Comparison of ENCODE assay signal across 8 cellular contexts in genomic region chr7:92448185-92448747, GRCh38. TPM values are rescaled to one million over a fixed set of nuclear protein-coding genes. Genes with fewer than 3 reads are reported as not detected.
A peak's percentile ranks its signal among the peaks of the same experiment; 100 is the strongest.
DNase-seq lines count a peak whose midpoint lies in the region; ATAC-seq and TF ChIP-seq lines count a peak whose summit lies in the region.

No MANE protein-coding gene starts in this region.

- H3K27ac Mint-ChIP-seq in CD4-positive, alpha-beta T cell: peak overlapping the region; percentile 94
- H3K27ac Mint-ChIP-seq in naive B cell: peak overlapping the region; percentile 95 to 99 (median 98)

- H3K9me3 ChIP-seq in CD4-positive, alpha-beta T cell (ENCODE audit: control insufficient read depth, low read length): no peaks in the 10 kb centered on the region

- intact Hi-C loops in CD4-positive, alpha-beta T cell (cut with DNase I, micrococcal nuclease): loop anchor here (2.0 to 10.0 kb wide), 10 partner anchors 81 to 1993 kb away; partner anchors contain the start of genes CYP51A1 (in 2 of the 2), LRRD1 (in 1 of the 2), PEX1 (in 1 of the 2) and RBM48 (in 1 of the 2)

- DNase-seq in CD4-positive, alpha-beta T cell: peak; percentile 39 to 60 (median 52)
- peak; percentile 83 to 99 for DNase-seq in NOMO-1 (lab: John Stamatoyannopoulos, UW; ENCODE audit: unreplicated experiment in 2 of 2)
- peak; percentile 66 for DNase-seq in activated CD8-positive, alpha-beta memory T cell treated with anti-CD3 and anti-CD28 coated beads, Interleukin-2, amount 50 U/mL, for 48 hours
- peak; percentile 64 for DNase-seq in naive B cell
- peak; percentile 30 for DNase-seq in stromal cell of bone marrow (ENCODE audit: low read depth)

- peak overlapping the region; percentile 96 for H3K4me3 Mint-ChIP-seq in CD4-positive, alpha-beta T cell
- peak overlapping the region; percentile 90 to 98 (median 95) for H3K4me3 Mint-ChIP-seq in naive B cell

- ATAC-seq in CD4-positive, alpha-beta T cell (ENCODE audit: poor library complexity): peak; percentile 70
- ATAC-seq in GM19043 (IDR thresholded peaks at IDR 0.05; ENCODE audit: low read depth, unreplicated experiment) (peak; percentile 35), HG03432 (IDR thresholded peaks at IDR 0.05; ENCODE audit: unreplicated experiment) (peak; percentile 48), esophagus mucosa (peak; percentile 49), naive B cell (ENCODE audit: low read depth in 2 of 2) (peak; percentile 46 to 51)

- CTCF ChIA-PET in CD4-positive, alpha-beta T cell (lab: Charles Lee): interaction anchor here (0.7 to 3.0 kb wide), 12 partner anchors 8 to 1993 kb away, joined by 3 to 41 read pairs (median 6); partner anchors contain the start of genes ANKIB1, CYP51A1, KRIT1 and LRRD1

- H3K9me3 Mint-ChIP-seq in CD4-positive, alpha-beta T cell: no peaks in the 10 kb centered on the region
- H3K9me3 Mint-ChIP-seq in naive B cell: no peaks in the 10 kb centered on the region

- H3K27ac ChIP-seq in CD4-positive, alpha-beta T cell (ENCODE audit: low read depth, low read length): peak overlapping the region; percentile 93

- no peaks in the 10 kb centered on the region for H3K27me3 Mint-ChIP-seq in CD4-positive, alpha-beta T cell
- no peaks in the 10 kb centered on the region for H3K27me3 Mint-ChIP-seq in naive B cell

- POLR2A ChIA-PET in CD4-positive, alpha-beta T cell (lab: Charles Lee): interaction anchor here (1.0 to 3.0 kb wide), 16 partner anchors 11 to 784 kb away, joined by 3 to 77 read pairs (median 8); partner anchors contain the start of genes AKAP9, ANKIB1, FAM133B and KRIT1

- peaks cover 21% of the 10 kb centered on the region for H3K36me3 Mint-ChIP-seq in CD4-positive, alpha-beta T cell (ENCODE audit: low read depth)
- peaks cover 8 to 9% of the 10 kb centered on the region in 2 donors for H3K36me3 Mint-ChIP-seq in naive B cell

- TF ChIP-seq CTCF in CD4-positive, alpha-beta T cell (IDR thresholded peaks at IDR 0.05): peak; percentile 55

- H3K27me3 ChIP-seq in CD4-positive, alpha-beta T cell (ENCODE audit: control insufficient read depth, insufficient read depth, low read length): no peaks in the 10 kb centered on the region

- peaks cover 4% of the 10 kb centered on the region for H3K4me1 Mint-ChIP-seq in CD4-positive, alpha-beta T cell (ENCODE audit: low read depth)
- H3K4me1 Mint-ChIP-seq in naive B cell: peaks cover 9 to 22% (median 9%) of the 10 kb centered on the region in 3 donors

RNA-seq across cellular contexts. Expression of gene GATAD1, which starts 1.0 kb away (rescaled TPM):
- total RNA-seq in CD4-positive, alpha-beta T cell: 10 to 100 TPM; 12.0 to 13.5 TPM
- total RNA-seq in esophagus mucosa: 13.1 TPM
- 10 to 100 TPM; 13.7 to 21.6 (median 15.1) TPM for polyA plus RNA-seq in naive B cell (ENCODE audit: low read depth in 6 of 6)

RNA-seq across cellular contexts. Expression of gene ERVW-1, which starts 29.5 kb away (rescaled TPM):
- total RNA-seq in CD4-positive, alpha-beta T cell: not detected
- not detected for total RNA-seq in esophagus mucosa
- polyA plus RNA-seq in naive B cell (ENCODE audit: low read depth in 6 of 6): under 1 TPM in 2 of 6 donors, not detected in 4; 0.11 to 0.31 TPM

Comparison
In these comparisons a context has a peak if more than half of its experiments do, and no peak if none do; other contexts are left out.
1. Peak in every context shown above with its lines: DNase-seq, ATAC-seq and H3K27ac ChIP-seq.
2. DNase-seq: peak in every context shown above with its lines; median percentile 91 in NOMO-1; 66 in activated CD8-positive, alpha-beta memory T cell treated with anti-CD3 and anti-CD28 coated beads, Interleukin-2, amount 50 U/mL, for 48 hours; 64 in naive B cell; 52 in CD4-positive, alpha-beta T cell; 30 in stromal cell of bone marrow.